Comparison of ENCODE assay signal across 29 cellular contexts in the genomic region with DNA sequence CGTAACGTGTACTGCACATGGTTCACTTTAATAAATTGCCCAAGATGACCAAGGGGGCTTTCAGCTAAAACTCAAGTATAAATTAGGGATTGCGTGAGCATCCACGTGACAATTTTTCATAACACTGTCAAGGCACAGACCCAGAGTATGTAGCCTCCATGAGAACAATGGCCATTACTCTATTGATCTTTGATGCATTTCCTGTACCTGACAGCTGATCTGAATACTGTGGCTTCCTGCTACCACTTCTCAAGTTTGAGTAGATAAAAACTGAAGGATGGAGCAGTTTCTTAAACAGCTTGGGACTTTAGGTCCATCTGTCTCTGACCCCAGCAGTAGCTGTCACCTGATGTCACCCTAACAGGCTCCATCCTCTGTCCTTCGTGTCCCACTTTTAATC.
"Had no signal": no experiment of that assay in that cellular context is flagged by ENCODE, and none has a peak within 500 bp of the region (broad histone marks: within the 10 kb centered on the region; RNA-seq: fewer than 3 reads in every experiment).

No MANE protein-coding gene starts in this region.

- H3K9me3 Mint-ChIP-seq: effector memory CD8-positive, alpha-beta T cell; naive thymus-derived CD4-positive, alpha-beta T cell; nephron; neural progenitor cell; stimulated activated effector memory CD8-positive, alpha-beta T cell treated with anti-CD3 and anti-CD28 coated beads, Interleukin-12 subunit alpha, Interleukin-12 subunit beta, amount 100 ng/mL, for 72 hours had no signal

- H2AFZ ChIP-seq: hepatocyte, neural progenitor cell had no signal

- H3K9me3 ChIP-seq: gastrocnemius medialis, heart left ventricle, left lung, prostate gland, right atrium auricular region, thoracic aorta, tibial nerve, upper lobe of left lung had no signal

- DNase-seq: effector memory CD8-positive, alpha-beta T cell; foreskin fibroblast; gastrocnemius medialis; heart left ventricle; kidney; left lung; mammary epithelial cell; mesendoderm; midbrain; naive thymus-derived CD4-positive, alpha-beta T cell; stimulated activated CD4-positive, alpha-beta T cell treated with anti-CD3 and anti-CD28 coated beads, Interleukin-2, amount 100 ng/mL, for 24 hours; stimulated activated CD4-positive, alpha-beta T cell treated with anti-CD3 and anti-CD28 coated beads, Interleukin-4, amount 100 ng/mL, for 24 hours; stimulated activated naive CD4-positive, alpha-beta T cell treated with Interleukin-2 at 50 U/mL for 16 hours; substantia nigra; upper lobe of left lung had no signal

- H3K4me3 ChIP-seq: coronary artery, gastrocnemius medialis, heart left ventricle, hepatocyte, left lung, neural progenitor cell, prostate gland, right atrium auricular region, thoracic aorta, tibial nerve, upper lobe of left lung had no signal

- H3K27ac ChIP-seq: coronary artery, epithelial cell of prostate, hepatocyte, neural progenitor cell, thoracic aorta, tibial nerve had no signal

- H3K27ac Mint-ChIP-seq: effector memory CD8-positive, alpha-beta T cell; nephron; neural progenitor cell; stimulated activated effector memory CD8-positive, alpha-beta T cell treated with anti-CD3 and anti-CD28 coated beads, Interleukin-12 subunit alpha, Interleukin-12 subunit beta, amount 100 ng/mL, for 72 hours had no signal

- H3K4me2 ChIP-seq: hepatocyte, neural progenitor cell had no signal

- FAIRE-seq: endometrium, kidney, urothelium cell line had no signal

- H3K27me3 ChIP-seq: gastrocnemius medialis, heart left ventricle, hepatocyte, left lung, neural progenitor cell, right atrium auricular region, tibial nerve, upper lobe of left lung had no signal

- H3K4me1 Mint-ChIP-seq: nephron; neural progenitor cell; stimulated activated effector memory CD8-positive, alpha-beta T cell treated with anti-CD3 and anti-CD28 coated beads, Interleukin-12 subunit alpha, Interleukin-12 subunit beta, amount 100 ng/mL, for 72 hours had no signal

- H3K9ac ChIP-seq: neural progenitor cell had no signal

- H3K4me3 Mint-ChIP-seq: effector memory CD8-positive, alpha-beta T cell; naive thymus-derived CD4-positive, alpha-beta T cell; nephron; neural progenitor cell; stimulated activated effector memory CD8-positive, alpha-beta T cell treated with anti-CD3 and anti-CD28 coated beads, Interleukin-12 subunit alpha, Interleukin-12 subunit beta, amount 100 ng/mL, for 72 hours had no signal

- ATAC-seq: effector memory CD8-positive, alpha-beta T cell; esophagus mucosa; gastrocnemius medialis; heart left ventricle; left lung; naive thymus-derived CD4-positive, alpha-beta T cell; sciatic nerve; stimulated activated effector memory CD8-positive, alpha-beta T cell treated with anti-CD3 and anti-CD28 coated beads, Interleukin-12 subunit alpha, Interleukin-12 subunit beta, amount 100 ng/mL, for 72 hours had no signal

- H3K79me2 ChIP-seq: hepatocyte had no signal

- H3K4me1 ChIP-seq: gastrocnemius medialis, left lung, neural progenitor cell, prostate gland, right atrium auricular region, tibial nerve had no signal
